Comparison of ENCODE assay signal across 1 cellular context in the genomic region with DNA sequence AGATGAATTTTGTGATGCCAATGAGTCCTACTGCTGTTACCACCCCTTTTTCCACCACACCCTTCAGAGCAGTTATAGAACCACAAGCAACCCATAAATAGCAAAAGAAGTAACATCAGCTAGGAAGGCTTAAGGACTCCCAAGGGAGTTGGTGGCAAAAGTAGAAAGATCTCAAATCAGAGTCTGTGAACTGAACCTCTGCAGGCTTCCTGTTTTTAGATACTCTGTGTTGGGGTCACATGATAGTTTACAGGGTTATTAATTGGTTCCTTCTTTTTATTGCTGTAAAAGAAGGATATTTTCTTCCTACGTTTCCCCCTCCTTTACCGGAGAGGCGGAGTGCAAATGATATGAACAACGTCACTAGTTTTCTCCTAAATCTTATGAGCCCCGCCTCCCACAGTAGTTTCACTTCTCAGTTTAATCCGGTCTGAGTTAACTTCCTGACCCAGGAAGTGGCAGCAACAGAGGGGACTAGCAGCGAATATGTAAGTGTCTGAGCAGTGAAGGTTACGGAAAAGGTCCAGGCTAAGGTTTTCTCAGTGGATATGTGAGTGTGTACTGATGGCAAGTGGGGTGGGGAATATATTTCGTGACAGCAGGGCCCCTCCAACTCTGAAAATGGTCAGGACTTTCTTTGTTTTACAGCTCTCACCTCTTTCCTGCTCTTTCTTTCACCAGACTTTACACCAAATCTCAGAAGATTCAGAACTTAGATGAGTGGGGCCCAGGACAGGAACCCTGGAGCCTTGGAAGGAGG.
A peak's percentile ranks its signal among the peaks of the same experiment; 100 is the strongest.
TF ChIP-seq lines count a peak whose summit lies in the region.

A gene with protein sequence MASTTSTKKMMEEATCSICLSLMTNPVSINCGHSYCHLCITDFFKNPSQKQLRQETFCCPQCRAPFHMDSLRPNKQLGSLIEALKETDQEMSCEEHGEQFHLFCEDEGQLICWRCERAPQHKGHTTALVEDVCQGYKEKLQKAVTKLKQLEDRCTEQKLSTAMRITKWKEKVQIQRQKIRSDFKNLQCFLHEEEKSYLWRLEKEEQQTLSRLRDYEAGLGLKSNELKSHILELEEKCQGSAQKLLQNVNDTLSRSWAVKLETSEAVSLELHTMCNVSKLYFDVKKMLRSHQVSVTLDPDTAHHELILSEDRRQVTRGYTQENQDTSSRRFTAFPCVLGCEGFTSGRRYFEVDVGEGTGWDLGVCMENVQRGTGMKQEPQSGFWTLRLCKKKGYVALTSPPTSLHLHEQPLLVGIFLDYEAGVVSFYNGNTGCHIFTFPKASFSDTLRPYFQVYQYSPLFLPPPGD (plus strand): TSS at position 435 of the 760 bp plus-strand sequence. CDS start 3,721 bp downstream, outside the sequence.

TF ChIP-seq in SK-N-SH, 30 proteins besides CTCF, POLR2A, EP300 and RAD21 (continued from another document):
- TF ChIP-seq NRF1 (IDR thresholded peaks at IDR 0.05; ENCODE audit: low read depth, low read length) (no peak), POLR2AphosphoS5 (IDR thresholded peaks at IDR 0.05; ENCODE audit: low read depth, low read length) (peak; percentile 41; the same call in 1 of the 2 replicates), ELF1 (IDR thresholded peaks at IDR 0.05) (peak; percentile 36; the same call in 1 of the 2 replicates), TCF12 (IDR thresholded peaks at IDR 0.05) (no peak), TAF1 (IDR thresholded peaks at IDR 0.05; ENCODE audit: borderline replicate concordance, low read depth, low read length) (peak; percentile 34; the same call in 1 of the 2 replicates)
